8 cellular contexts compared by ENCODE assay signal in genomic region chr3:17841190-17841828, GRCh38.
DNase-seq lines count a peak whose midpoint lies in the region; ATAC-seq and TF ChIP-seq lines count a peak whose summit lies in the region.

No MANE protein-coding gene starts in this region.

- peak overlapping the region; percentile 26 for H3K9ac ChIP-seq in HUES6 (ENCODE audit: low read length)

- H3K4me3 ChIP-seq in DOHH2 (ENCODE audit: low read length): no peak overlapping the region
- H3K4me3 ChIP-seq in HUES6 (ENCODE audit: low read depth, low read length): no peak overlapping the region; the same call in 1 of the 2 replicates
- no peak overlapping the region for H3K4me3 ChIP-seq in SJSA1
- H3K4me3 ChIP-seq in uterus: no peak overlapping the region

- intact Hi-C loops in posterior vena cava (cut with DNase I): loop anchor here in 1 of 2 donors (10.0 kb wide), 2 partner anchors 407 to 577 kb away; no protein-coding TSS in a partner anchor
- intact Hi-C loops in uterus (cut with DNase I; ENCODE audit: low total_unique reads): no loop called here

- H3K9me3 ChIP-seq in DOHH2 (ENCODE audit: control insufficient read depth, insufficient read depth, low read length) (no peaks in the 10 kb centered on the region), HUES6 (ENCODE audit: control insufficient read depth, insufficient read depth, low read depth, low read length) (no peaks in the 10 kb centered on the region), SJSA1 (replicated peaks) (no peaks in the 10 kb centered on the region), uterus (no peaks in the 10 kb centered on the region)

- peak; percentile 82 for ATAC-seq in GM21526 (IDR thresholded peaks at IDR 0.05; ENCODE audit: low FRiP score, unreplicated experiment)

- H3K4me1 ChIP-seq in DOHH2 (ENCODE audit: control insufficient read depth, low read length): no peaks in the 10 kb centered on the region
- peaks cover 11% of the 10 kb centered on the region; the same call in 1 of the 2 replicates for H3K4me1 ChIP-seq in HUES6 (ENCODE audit: control insufficient read depth, insufficient read depth, low read length)
- no peaks in the 10 kb centered on the region for H3K4me1 ChIP-seq in SJSA1 (replicated peaks)
- H3K4me1 ChIP-seq in uterus: peaks cover 0 to 2% of the 10 kb centered on the region in 2 donors

- DNase-seq in SJSA1 (ENCODE audit: low read depth in 1 of 2, low spot score in 2 of 2): peak; percentile 42 to 70
- peak; percentile 66 for DNase-seq in activated gamma-delta T cell treated with Interleukin-2 at 50 U/mL for 16 hours
- peak; percentile 63 for DNase-seq in glomerular visceral epithelial cell (ENCODE audit: extremely low spot score)
- DNase-seq in posterior vena cava (ENCODE audit: low spot score): peak; percentile 91
- peak; percentile 53 to 67 for DNase-seq in uterus

- no peaks in the 10 kb centered on the region for H4K20me1 ChIP-seq in DOHH2 (ENCODE audit: control insufficient read depth, insufficient read depth, low read depth, low read length)

- H3K27me3 ChIP-seq in DOHH2 (ENCODE audit: control insufficient read depth, low read length) (no peaks in the 10 kb centered on the region), HUES6 (ENCODE audit: control insufficient read depth, insufficient read depth, low read length) (no peaks in the 10 kb centered on the region), SJSA1 (replicated peaks) (no peaks in the 10 kb centered on the region), uterus (no peaks in the 10 kb centered on the region)

- no peaks in the 10 kb centered on the region for H3K79me2 ChIP-seq in DOHH2 (ENCODE audit: control insufficient read depth, low read length)

- no peaks in the 10 kb centered on the region for H3K9me2 ChIP-seq in DOHH2 (replicated peaks; ENCODE audit: control insufficient read depth, low read length)

- TF ChIP-seq POLR2A in uterus (IDR thresholded peaks at IDR 0.05): no peak

- H3K36me3 ChIP-seq in DOHH2 (ENCODE audit: control insufficient read depth, low read length) (no peaks in the 10 kb centered on the region), HUES6 (ENCODE audit: control insufficient read depth, insufficient read depth, low read length) (no peaks in the 10 kb centered on the region), SJSA1 (no peaks in the 10 kb centered on the region), uterus (no peaks in the 10 kb centered on the region)

- TF ChIP-seq CTCF in DOHH2 (IDR thresholded peaks at IDR 0.05; ENCODE audit: low read depth, low read length, poor library complexity, severe bottlenecking) (peak; percentile 98), uterus (IDR thresholded peaks at IDR 0.05) (peak; percentile 82 to 91 (median 86))

- H3K4me2 ChIP-seq in DOHH2 (ENCODE audit: low read length): no peak overlapping the region

- no peaks in the 10 kb centered on the region for H3F3A ChIP-seq in DOHH2 (ENCODE audit: control insufficient read depth, insufficient read depth)

- H3K27ac ChIP-seq in DOHH2 (ENCODE audit: low read depth, low read length) (no peak overlapping the region), HUES6 (ENCODE audit: low read depth, low read length) (no peak overlapping the region), SJSA1 (no peak overlapping the region), uterus (no peak overlapping the region)
